In the genomic region with DNA sequence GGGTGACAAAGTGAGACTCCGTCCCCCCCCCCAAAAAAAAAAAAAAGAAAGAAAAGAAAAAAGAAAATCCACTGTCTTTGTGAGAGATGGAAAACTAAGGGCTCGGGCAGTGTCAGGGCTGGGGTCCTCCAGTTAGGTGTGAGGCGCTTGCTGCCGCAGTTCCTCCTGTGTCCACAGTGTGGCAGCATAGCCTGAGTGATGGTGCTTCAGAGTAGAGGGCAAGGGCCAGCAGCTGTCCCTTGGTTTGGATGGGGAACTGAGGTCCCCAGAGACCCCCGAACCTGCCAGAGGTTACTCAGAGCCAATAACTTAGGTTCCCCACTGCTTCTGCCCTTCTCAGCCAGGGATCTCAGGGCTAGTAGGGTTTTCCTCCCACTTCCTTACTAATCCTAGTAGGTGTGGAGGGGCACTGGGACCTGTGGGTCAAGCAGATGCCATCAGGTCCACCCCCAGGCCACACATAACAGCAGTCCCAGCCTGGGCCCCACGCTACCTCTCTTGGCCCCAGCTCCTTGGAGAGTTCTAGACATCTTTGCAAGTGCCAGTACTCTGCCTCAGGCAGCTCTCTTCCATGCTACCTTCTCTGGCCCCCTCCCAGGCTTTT, we compare ENCODE assay signal across 8 cellular contexts. TPM values are rescaled to one million over a fixed set of nuclear protein-coding genes. Genes with fewer than 3 reads are reported as not detected.
DNase-seq lines count a peak whose midpoint lies in the region; ATAC-seq and TF ChIP-seq lines count a peak whose summit lies in the region.

No MANE protein-coding gene starts in this region.

- no peak overlapping the region for H3K27ac Mint-ChIP-seq in T-helper 2 cell treated with Interferon-gamma antibody and Interleukin-4, amounts not matched to agents 5 μg/mL and 100 μg/mL, for 36 hours

- no peak for ATAC-seq in GM19324 (IDR thresholded peaks at IDR 0.05; ENCODE audit: low FRiP score, unreplicated experiment)

- H3K4me1 ChIP-seq in ascending aorta (peaks cover 3 to 5% of the 10 kb centered on the region in 2 donors), skeletal muscle tissue (ENCODE audit: control insufficient read depth in 3 of 3, insufficient read depth in 3 of 3, low read length in 3 of 3) (peaks cover 9 to 14% (median 12%) of the 10 kb centered on the region in 3 donors)

- H3K4me3 Mint-ChIP-seq in T-helper 2 cell treated with Interferon-gamma antibody and Interleukin-4, amounts not matched to agents 5 μg/mL and 100 μg/mL, for 36 hours, result no peak overlapping the region

- no peak overlapping the region for H3K4me3 ChIP-seq in ascending aorta
- H3K4me3 ChIP-seq in skeletal muscle tissue (ENCODE audit: low read length in 3 of 3), result no peak overlapping the region

- H3K9me3 Mint-ChIP-seq in T-helper 2 cell treated with Interferon-gamma antibody and Interleukin-4, amounts not matched to agents 5 μg/mL and 100 μg/mL, for 36 hours, result no peaks in the 10 kb centered on the region

- no peak overlapping the region for H3K27ac ChIP-seq in ascending aorta
- H3K27ac ChIP-seq in skeletal muscle tissue (ENCODE audit: low read depth, low read length), result peak overlapping the region; percentile 11

- no peaks in the 10 kb centered on the region for H3K27me3 Mint-ChIP-seq in T-helper 2 cell treated with Interferon-gamma antibody and Interleukin-4, amounts not matched to agents 5 μg/mL and 100 μg/mL, for 36 hours (ENCODE audit: low read depth)

- H3K36me3 Mint-ChIP-seq in T-helper 2 cell treated with Interferon-gamma antibody and Interleukin-4, amounts not matched to agents 5 μg/mL and 100 μg/mL, for 36 hours (ENCODE audit: low read depth), result no peaks in the 10 kb centered on the region

- H3K27me3 ChIP-seq in ascending aorta (no peaks in the 10 kb centered on the region), skeletal muscle tissue (ENCODE audit: control insufficient read depth in 3 of 3, insufficient read depth in 3 of 3, low read length in 3 of 3) (no peaks in the 10 kb centered on the region)

- no peak overlapping the region for H3K9ac ChIP-seq in skeletal muscle tissue (ENCODE audit: low read depth in 1 of 3, low read length in 3 of 3)

- H3K9me3 ChIP-seq in ascending aorta, result no peaks in the 10 kb centered on the region
- no peaks in the 10 kb centered on the region for H3K9me3 ChIP-seq in skeletal muscle tissue (ENCODE audit: control insufficient read depth in 3 of 3, low read length in 3 of 3)

- DNase-seq in GDM1 (lab: John Stamatoyannopoulos, UW) (peak; percentile 28), LoVo (ENCODE audit: low spot score) (peak; percentile 44), ascending aorta (ENCODE audit: low spot score in 2 of 2) (peak; percentile 29 to 84), hepatic stellate cell (ENCODE audit: low spot score) (peak; percentile 79), cortex of kidney (lab: John Stamatoyannopoulos, UW) (no peak)
- DNase-seq in T-helper 2 cell treated with Interferon-gamma antibody and Interleukin-4, amounts not matched to agents 5 μg/mL and 100 μg/mL, for 36 hours (ENCODE audit: low spot score), result peak; percentile 64

- intact Hi-C loops in ascending aorta (cut with DNase I), result loop anchor here (5.0 kb wide), 1 partner anchor 40 kb away; the partner anchor contains the start of gene FLII

- peak; percentile 87 to 98 (median 95) for TF ChIP-seq CTCF in ascending aorta (IDR thresholded peaks at IDR 0.05)

- H3K36me3 ChIP-seq in ascending aorta (no peaks in the 10 kb centered on the region), skeletal muscle tissue (ENCODE audit: control insufficient read depth in 3 of 3, insufficient read depth in 3 of 3, low read length in 3 of 3) (no peaks in the 10 kb centered on the region)

- no peaks in the 10 kb centered on the region for H3K4me1 Mint-ChIP-seq in T-helper 2 cell treated with Interferon-gamma antibody and Interleukin-4, amounts not matched to agents 5 μg/mL and 100 μg/mL, for 36 hours (ENCODE audit: low read depth)

RNA-seq across cellular contexts. Expression of gene LLGL1, which starts 7.9 kb away (rescaled TPM):
- total RNA-seq in ascending aorta, result 25.3 TPM
- 15.1 TPM for total RNA-seq in skeletal muscle tissue

RNA-seq across cellular contexts. Expression of gene ALKBH5, which starts 33.9 kb away (rescaled TPM):
- total RNA-seq in ascending aorta (73.4 TPM), skeletal muscle tissue (77.8 TPM)

RNA-seq across cellular contexts. Expression of gene FLII, which starts 41.0 kb away (rescaled TPM):
- total RNA-seq in ascending aorta (716 TPM), skeletal muscle tissue (193 TPM)

RNA-seq across cellular contexts. Expression of gene MIEF2, which starts 42.9 kb away (rescaled TPM):
- total RNA-seq in ascending aorta (18.5 TPM), skeletal muscle tissue (23.0 TPM)
